1 cellular context compared by ENCODE assay signal in the genomic region with DNA sequence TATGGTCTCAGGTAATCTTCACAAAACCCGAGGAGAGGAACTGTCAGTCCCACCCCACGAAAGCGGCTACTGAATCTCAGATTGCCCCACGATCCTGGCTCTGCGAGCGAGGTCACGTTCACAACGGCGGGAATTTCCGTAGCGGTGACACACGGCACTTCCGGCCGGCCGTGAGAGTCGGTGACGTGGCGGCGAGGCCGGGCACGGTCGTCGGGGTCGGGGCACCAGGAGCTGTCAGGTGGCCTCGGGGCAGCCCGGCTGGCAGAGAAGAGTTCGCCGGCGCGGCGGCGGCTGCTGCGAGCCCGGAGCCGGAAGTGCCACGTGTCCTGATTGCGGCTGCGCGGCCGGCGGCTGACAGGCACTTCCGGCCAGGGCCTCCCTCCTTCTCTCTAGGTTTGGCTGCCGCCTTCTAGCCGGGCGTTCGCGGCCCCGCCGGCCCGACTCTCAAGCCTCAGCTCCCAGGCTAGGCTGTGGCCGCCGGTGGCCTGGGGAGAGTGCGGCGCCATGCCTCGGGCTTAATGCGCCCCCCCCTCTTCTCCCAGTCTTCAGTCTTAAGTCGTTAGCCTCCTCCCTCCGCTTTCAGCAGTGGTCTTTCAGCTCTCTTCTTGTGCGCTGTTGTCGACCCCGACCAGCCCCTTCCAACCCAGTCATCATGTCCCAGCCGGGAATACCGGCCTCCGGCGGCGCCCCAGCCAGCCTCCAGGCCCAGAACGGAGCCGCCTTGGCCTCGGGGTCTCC.
TF ChIP-seq lines count a peak whose summit lies in the region.

A gene (plus strand): TSS at position 361 of the 738 bp plus-strand sequence. CDS start 292 bp downstream, at position 653.

TF ChIP-seq in K562, 482 proteins besides CTCF, POLR2A, EP300 and RAD21 (continued from another document and continues in another):
- TF ChIP-seq, protein P1, sequence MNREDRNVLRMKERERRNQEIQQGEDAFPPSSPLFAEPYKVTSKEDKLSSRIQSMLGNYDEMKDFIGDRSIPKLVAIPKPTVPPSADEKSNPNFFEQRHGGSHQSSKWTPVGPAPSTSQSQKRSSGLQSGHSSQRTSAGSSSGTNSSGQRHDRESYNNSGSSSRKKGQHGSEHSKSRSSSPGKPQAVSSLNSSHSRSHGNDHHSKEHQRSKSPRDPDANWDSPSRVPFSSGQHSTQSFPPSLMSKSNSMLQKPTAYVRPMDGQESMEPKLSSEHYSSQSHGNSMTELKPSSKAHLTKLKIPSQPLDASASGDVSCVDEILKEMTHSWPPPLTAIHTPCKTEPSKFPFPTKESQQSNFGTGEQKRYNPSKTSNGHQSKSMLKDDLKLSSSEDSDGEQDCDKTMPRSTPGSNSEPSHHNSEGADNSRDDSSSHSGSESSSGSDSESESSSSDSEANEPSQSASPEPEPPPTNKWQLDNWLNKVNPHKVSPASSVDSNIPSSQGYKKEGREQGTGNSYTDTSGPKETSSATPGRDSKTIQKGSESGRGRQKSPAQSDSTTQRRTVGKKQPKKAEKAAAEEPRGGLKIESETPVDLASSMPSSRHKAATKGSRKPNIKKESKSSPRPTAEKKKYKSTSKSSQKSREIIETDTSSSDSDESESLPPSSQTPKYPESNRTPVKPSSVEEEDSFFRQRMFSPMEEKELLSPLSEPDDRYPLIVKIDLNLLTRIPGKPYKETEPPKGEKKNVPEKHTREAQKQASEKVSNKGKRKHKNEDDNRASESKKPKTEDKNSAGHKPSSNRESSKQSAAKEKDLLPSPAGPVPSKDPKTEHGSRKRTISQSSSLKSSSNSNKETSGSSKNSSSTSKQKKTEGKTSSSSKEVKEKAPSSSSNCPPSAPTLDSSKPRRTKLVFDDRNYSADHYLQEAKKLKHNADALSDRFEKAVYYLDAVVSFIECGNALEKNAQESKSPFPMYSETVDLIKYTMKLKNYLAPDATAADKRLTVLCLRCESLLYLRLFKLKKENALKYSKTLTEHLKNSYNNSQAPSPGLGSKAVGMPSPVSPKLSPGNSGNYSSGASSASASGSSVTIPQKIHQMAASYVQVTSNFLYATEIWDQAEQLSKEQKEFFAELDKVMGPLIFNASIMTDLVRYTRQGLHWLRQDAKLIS (CRISPR knock-in tag; IDR thresholded peaks at IDR 0.05), result peak; percentile 80
- TF ChIP-seq TEAD4 (IDR thresholded peaks at IDR 0.05; ENCODE audit: low read length), result peak; percentile 38
- no peak for TF ChIP-seq TEAD4 (CRISPR knock-in tag; IDR thresholded peaks at IDR 0.05; ENCODE audit: borderline replicate concordance)
- TF ChIP-seq, protein P2, sequence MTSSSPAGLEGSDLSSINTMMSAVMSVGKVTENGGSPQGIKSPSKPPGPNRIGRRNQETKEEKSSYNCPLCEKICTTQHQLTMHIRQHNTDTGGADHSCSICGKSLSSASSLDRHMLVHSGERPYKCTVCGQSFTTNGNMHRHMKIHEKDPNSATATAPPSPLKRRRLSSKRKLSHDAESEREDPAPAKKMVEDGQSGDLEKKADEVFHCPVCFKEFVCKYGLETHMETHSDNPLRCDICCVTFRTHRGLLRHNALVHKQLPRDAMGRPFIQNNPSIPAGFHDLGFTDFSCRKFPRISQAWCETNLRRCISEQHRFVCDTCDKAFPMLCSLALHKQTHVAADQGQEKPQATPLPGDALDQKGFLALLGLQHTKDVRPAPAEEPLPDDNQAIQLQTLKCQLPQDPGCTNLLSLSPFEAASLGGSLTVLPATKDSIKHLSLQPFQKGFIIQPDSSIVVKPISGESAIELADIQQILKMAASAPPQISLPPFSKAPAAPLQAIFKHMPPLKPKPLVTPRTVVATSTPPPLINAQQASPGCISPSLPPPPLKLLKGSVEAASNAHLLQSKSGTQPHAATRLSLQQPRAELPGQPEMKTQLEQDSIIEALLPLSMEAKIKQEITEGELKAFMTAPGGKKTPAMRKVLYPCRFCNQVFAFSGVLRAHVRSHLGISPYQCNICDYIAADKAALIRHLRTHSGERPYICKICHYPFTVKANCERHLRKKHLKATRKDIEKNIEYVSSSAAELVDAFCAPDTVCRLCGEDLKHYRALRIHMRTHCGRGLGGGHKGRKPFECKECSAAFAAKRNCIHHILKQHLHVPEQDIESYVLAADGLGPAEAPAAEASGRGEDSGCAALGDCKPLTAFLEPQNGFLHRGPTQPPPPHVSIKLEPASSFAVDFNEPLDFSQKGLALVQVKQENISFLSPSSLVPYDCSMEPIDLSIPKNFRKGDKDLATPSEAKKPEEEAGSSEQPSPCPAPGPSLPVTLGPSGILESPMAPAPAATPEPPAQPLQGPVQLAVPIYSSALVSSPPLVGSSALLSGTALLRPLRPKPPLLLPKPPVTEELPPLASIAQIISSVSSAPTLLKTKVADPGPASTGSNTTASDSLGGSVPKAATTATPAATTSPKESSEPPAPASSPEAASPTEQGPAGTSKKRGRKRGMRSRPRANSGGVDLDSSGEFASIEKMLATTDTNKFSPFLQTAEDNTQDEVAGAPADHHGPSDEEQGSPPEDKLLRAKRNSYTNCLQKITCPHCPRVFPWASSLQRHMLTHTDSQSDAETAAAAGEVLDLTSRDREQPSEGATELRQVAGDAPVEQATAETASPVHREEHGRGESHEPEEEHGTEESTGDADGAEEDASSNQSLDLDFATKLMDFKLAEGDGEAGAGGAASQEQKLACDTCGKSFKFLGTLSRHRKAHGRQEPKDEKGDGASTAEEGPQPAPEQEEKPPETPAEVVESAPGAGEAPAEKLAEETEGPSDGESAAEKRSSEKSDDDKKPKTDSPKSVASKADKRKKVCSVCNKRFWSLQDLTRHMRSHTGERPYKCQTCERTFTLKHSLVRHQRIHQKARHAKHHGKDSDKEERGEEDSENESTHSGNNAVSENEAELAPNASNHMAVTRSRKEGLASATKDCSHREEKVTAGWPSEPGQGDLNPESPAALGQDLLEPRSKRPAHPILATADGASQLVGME (CRISPR knock-in tag; IDR thresholded peaks at IDR 0.05), result no peak
- TF ChIP-seq, protein P3, sequence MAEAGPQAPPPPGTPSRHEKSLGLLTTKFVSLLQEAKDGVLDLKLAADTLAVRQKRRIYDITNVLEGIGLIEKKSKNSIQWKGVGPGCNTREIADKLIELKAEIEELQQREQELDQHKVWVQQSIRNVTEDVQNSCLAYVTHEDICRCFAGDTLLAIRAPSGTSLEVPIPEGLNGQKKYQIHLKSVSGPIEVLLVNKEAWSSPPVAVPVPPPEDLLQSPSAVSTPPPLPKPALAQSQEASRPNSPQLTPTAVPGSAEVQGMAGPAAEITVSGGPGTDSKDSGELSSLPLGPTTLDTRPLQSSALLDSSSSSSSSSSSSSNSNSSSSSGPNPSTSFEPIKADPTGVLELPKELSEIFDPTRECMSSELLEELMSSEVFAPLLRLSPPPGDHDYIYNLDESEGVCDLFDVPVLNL (CRISPR knock-in tag; IDR thresholded peaks at IDR 0.05; ENCODE audit: low read depth), result peak; percentile 82
- peak; percentile 62; the same call in 1 of the 2 replicates for TF ChIP-seq MXI1 (IDR thresholded peaks at IDR 0.05; ENCODE audit: low read depth, low read length)
- TF ChIP-seq YY1 (IDR thresholded peaks at IDR 0.05; ENCODE audit: borderline replicate concordance in 1 of 3, control insufficient read depth in 1 of 3, extremely low read depth in 1 of 3, insufficient read depth in 3 of 3, insufficient read length in 1 of 3, insufficient replicate concordance in 2 of 3, low read depth in 1 of 3, low read length in 2 of 3), result peak in 2 of 3 experiments; percentile 61 to 71
- TF ChIP-seq JUN (IDR thresholded peaks at IDR 0.05; ENCODE audit: borderline replicate concordance, low read depth, low read length), result peak; percentile 44; the same call in 1 of the 2 replicates
- TF ChIP-seq JUN (CRISPR knock-in tag; IDR thresholded peaks at IDR 0.05; ENCODE audit: borderline replicate concordance), result peak; percentile 14; the same call in 1 of the 2 replicates
- TF ChIP-seq NBN (IDR thresholded peaks at IDR 0.05; ENCODE audit: low read depth), result peak; percentile 32; the same call in 1 of the 2 replicates
- TF ChIP-seq MYC (IDR thresholded peaks at IDR 0.05; ENCODE audit: low read depth, low read length), result peak; percentile 89
- no peak for TF ChIP-seq MYC (CRISPR knock-in tag; IDR thresholded peaks at IDR 0.05; ENCODE audit: borderline replicate concordance, low read depth)
- peak; percentile 72 for TF ChIP-seq HDAC8 (tag; IDR thresholded peaks at IDR 0.05)
- TF ChIP-seq IFI16 (CRISPR knock-in tag; IDR thresholded peaks at IDR 0.05), result no peak
- TF ChIP-seq, protein P4, sequence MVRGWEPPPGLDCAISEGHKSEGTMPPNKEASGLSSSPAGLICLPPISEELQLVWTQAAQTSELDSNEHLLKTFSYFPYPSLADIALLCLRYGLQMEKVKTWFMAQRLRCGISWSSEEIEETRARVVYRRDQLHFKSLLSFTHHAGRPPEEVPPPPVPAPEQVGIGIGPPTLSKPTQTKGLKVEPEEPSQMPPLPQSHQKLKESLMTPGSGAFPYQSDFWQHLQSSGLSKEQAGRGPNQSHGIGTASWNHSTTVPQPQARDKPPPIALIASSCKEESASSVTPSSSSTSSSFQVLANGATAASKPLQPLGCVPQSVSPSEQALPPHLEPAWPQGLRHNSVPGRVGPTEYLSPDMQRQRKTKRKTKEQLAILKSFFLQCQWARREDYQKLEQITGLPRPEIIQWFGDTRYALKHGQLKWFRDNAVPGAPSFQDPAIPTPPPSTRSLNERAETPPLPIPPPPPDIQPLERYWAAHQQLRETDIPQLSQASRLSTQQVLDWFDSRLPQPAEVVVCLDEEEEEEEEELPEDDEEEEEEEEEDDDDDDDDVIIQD (CRISPR knock-in tag; IDR thresholded peaks at IDR 0.05), result no peak
- no peak for TF ChIP-seq ATF1 (CRISPR knock-in tag; IDR thresholded peaks at IDR 0.05)
- peak; percentile 87 for TF ChIP-seq ATF1 (tag; IDR thresholded peaks at IDR 0.05)
- no peak for TF ChIP-seq NR3C1 (CRISPR knock-in tag; IDR thresholded peaks at IDR 0.05)
- TF ChIP-seq, protein P5, sequence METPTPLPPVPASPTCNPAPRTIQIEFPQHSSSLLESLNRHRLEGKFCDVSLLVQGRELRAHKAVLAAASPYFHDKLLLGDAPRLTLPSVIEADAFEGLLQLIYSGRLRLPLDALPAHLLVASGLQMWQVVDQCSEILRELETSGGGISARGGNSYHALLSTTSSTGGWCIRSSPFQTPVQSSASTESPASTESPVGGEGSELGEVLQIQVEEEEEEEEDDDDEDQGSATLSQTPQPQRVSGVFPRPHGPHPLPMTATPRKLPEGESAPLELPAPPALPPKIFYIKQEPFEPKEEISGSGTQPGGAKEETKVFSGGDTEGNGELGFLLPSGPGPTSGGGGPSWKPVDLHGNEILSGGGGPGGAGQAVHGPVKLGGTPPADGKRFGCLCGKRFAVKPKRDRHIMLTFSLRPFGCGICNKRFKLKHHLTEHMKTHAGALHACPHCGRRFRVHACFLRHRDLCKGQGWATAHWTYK (CRISPR knock-in tag; IDR thresholded peaks at IDR 0.05), result no peak
- peak; percentile 89 for TF ChIP-seq CTBP1 (IDR thresholded peaks at IDR 0.05; ENCODE audit: borderline replicate concordance)
- no peak; the same call in 1 of the 2 replicates for TF ChIP-seq JUND (IDR thresholded peaks at IDR 0.05; ENCODE audit: borderline replicate concordance, low read depth, low read length)
- peak; percentile 58; the same call in 2 of the 3 replicates for TF ChIP-seq JUND (tag; IDR thresholded peaks at IDR 0.05; ENCODE audit: borderline replicate concordance, low read depth, low read length)
- TF ChIP-seq ZNF584 (CRISPR knock-in tag; IDR thresholded peaks at IDR 0.05; ENCODE audit: low read depth), result no peak
- no peak for TF ChIP-seq POLR3G (IDR thresholded peaks at IDR 0.05; ENCODE audit: extremely low read depth, insufficient read length, insufficient replicate concordance)
- TF ChIP-seq FOXK2 (conservative IDR thresholded peaks at IDR 0.05 in 1 of 2, IDR thresholded peaks at IDR 0.05 in 1 of 2; ENCODE audit: low read depth in 2 of 2), result no peak; a peak in 1 of 4 replicates
- no peak for TF ChIP-seq RBM17 (IDR thresholded peaks at IDR 0.05; ENCODE audit: borderline replicate concordance, low read depth, low read length)
- TF ChIP-seq PHF20 (IDR thresholded peaks at IDR 0.05; ENCODE audit: partially characterized antibody), result peak; percentile 69
- TF ChIP-seq ZNF316 (IDR thresholded peaks at IDR 0.05), result no peak
- TF ChIP-seq CCAR2 (IDR thresholded peaks at IDR 0.05; ENCODE audit: low read depth, low read length), result no peak
- TF ChIP-seq KHSRP (IDR thresholded peaks at IDR 0.05), result no peak
- TF ChIP-seq ZNF431 (CRISPR knock-in tag; IDR thresholded peaks at IDR 0.05), result peak; percentile 75; the same call in 1 of the 2 replicates
- peak; percentile 77; the same call in 1 of the 2 replicates for TF ChIP-seq MYNN (IDR thresholded peaks at IDR 0.05)
- no peak for TF ChIP-seq MYNN (CRISPR knock-in tag; IDR thresholded peaks at IDR 0.05)
- TF ChIP-seq, protein P6, sequence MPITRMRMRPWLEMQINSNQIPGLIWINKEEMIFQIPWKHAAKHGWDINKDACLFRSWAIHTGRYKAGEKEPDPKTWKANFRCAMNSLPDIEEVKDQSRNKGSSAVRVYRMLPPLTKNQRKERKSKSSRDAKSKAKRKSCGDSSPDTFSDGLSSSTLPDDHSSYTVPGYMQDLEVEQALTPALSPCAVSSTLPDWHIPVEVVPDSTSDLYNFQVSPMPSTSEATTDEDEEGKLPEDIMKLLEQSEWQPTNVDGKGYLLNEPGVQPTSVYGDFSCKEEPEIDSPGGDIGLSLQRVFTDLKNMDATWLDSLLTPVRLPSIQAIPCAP (CRISPR knock-in tag; IDR thresholded peaks at IDR 0.05; ENCODE audit: borderline replicate concordance), result no peak
- no peak for TF ChIP-seq ZNF12 (CRISPR knock-in tag; IDR thresholded peaks at IDR 0.05)
- TF ChIP-seq, protein P7, sequence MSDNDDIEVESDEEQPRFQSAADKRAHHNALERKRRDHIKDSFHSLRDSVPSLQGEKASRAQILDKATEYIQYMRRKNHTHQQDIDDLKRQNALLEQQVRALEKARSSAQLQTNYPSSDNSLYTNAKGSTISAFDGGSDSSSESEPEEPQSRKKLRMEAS (CRISPR knock-in tag; IDR thresholded peaks at IDR 0.05), result peak; percentile 93
- TF ChIP-seq, protein P8, sequence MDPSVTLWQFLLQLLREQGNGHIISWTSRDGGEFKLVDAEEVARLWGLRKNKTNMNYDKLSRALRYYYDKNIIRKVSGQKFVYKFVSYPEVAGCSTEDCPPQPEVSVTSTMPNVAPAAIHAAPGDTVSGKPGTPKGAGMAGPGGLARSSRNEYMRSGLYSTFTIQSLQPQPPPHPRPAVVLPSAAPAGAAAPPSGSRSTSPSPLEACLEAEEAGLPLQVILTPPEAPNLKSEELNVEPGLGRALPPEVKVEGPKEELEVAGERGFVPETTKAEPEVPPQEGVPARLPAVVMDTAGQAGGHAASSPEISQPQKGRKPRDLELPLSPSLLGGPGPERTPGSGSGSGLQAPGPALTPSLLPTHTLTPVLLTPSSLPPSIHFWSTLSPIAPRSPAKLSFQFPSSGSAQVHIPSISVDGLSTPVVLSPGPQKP (CRISPR knock-in tag; IDR thresholded peaks at IDR 0.05), result no peak
- TF ChIP-seq MAZ (CRISPR knock-in tag; conservative IDR thresholded peaks at IDR 0.05 in 1 of 2, IDR thresholded peaks at IDR 0.05 in 1 of 2), result peak; percentile 11 to 34; a peak in 3 of 4 replicates
- TF ChIP-seq, protein P9, sequence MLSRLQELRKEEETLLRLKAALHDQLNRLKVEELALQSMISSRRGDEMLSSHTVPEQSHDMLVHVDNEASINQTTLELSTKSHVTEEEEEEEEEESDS (CRISPR knock-in tag; IDR thresholded peaks at IDR 0.05), result no peak
- peak; percentile 85; the same call in 1 of the 2 replicates for TF ChIP-seq SRSF3 (IDR thresholded peaks at IDR 0.05; ENCODE audit: insufficient read depth, low read length)
- peak; percentile 94 for TF ChIP-seq L3MBTL2 (IDR thresholded peaks at IDR 0.05)
- TF ChIP-seq RBM39 (optimal IDR thresholded peaks at IDR 0.05; ENCODE audit: low read depth, low read length), result no peak
- 0 out of 2 replicates have a peak, but pooled peaks have one; percentile 25 for TF ChIP-seq ERF (CRISPR knock-in tag; IDR thresholded peaks at IDR 0.05)
- TF ChIP-seq PHF21A (IDR thresholded peaks at IDR 0.05; ENCODE audit: borderline replicate concordance, low read depth), result no peak
- TF ChIP-seq TOE1 (IDR thresholded peaks at IDR 0.05; ENCODE audit: borderline replicate concordance), result peak; percentile 56; the same call in 1 of the 2 replicates
- TF ChIP-seq TOE1 (CRISPR knock-in tag; IDR thresholded peaks at IDR 0.05; ENCODE audit: borderline replicate concordance, low read depth), result peak; percentile 68; the same call in 1 of the 2 replicates
- no peak for TF ChIP-seq ZSCAN32 (CRISPR knock-in tag; IDR thresholded peaks at IDR 0.05)
